1 cellular context compared by ENCODE assay signal in the genomic region with DNA sequence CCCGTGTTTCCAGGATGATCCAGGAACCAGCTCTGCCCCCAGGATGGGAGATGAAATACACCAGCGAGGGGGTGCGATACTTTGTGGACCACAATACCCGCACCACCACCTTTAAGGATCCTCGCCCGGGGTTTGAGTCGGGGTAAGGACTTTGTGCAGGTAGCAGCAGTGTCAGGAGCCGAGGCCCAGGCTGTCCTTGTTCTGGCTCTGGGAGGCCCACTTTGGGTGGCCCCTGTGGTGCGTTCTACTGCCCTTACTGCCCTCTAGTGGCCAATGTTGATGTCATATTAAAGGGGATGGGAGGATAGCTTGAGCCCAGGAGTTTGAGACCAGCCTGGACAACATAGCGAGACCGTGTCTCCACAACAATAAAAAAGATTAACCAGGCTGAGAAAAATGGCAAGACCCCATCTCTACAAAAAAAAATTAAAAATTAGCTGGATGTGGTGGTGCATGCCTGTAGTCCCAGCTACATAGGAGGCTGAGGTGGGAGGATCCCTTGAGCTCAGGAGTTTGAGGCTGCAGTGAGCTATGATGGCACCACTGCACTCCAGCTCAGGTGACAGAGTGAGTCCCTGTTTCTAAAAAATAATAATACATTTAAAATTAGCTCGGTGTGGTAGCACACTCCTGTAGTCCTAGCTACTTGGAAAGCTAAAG.
TF ChIP-seq lines count a peak whose summit lies in the region.

No MANE protein-coding gene starts in this region.

TF ChIP-seq in HepG2, 621 proteins besides CTCF, POLR2A, EP300 and RAD21 (continued from another document and continues in another):
- peak; percentile 42 for TF ChIP-seq XRCC5 (optimal IDR thresholded peaks at IDR 0.05; ENCODE audit: low read length)
- no peak for TF ChIP-seq ZNF235 (CRISPR knock-in tag; IDR thresholded peaks at IDR 0.05; ENCODE audit: borderline replicate concordance)
- no peak for TF ChIP-seq ZNF790 (CRISPR knock-in tag; IDR thresholded peaks at IDR 0.05; ENCODE audit: borderline replicate concordance)
- TF ChIP-seq ZNF567 (CRISPR knock-in tag; IDR thresholded peaks at IDR 0.05; ENCODE audit: borderline replicate concordance), result no peak
- TF ChIP-seq PAXIP1 (CRISPR knock-in tag; conservative IDR thresholded peaks at IDR 0.05), result no peak
- TF ChIP-seq NR1H2 (CRISPR knock-in tag; IDR thresholded peaks at IDR 0.05; ENCODE audit: borderline replicate concordance, low read depth), result no peak
- TF ChIP-seq FOXC1 (CRISPR knock-in tag; IDR thresholded peaks at IDR 0.05; ENCODE audit: borderline replicate concordance), result peak; percentile 59; the same call in 1 of the 2 replicates
- TF ChIP-seq DRAP1 (CRISPR knock-in tag; IDR thresholded peaks at IDR 0.05), result no peak
- TF ChIP-seq, protein P1, sequence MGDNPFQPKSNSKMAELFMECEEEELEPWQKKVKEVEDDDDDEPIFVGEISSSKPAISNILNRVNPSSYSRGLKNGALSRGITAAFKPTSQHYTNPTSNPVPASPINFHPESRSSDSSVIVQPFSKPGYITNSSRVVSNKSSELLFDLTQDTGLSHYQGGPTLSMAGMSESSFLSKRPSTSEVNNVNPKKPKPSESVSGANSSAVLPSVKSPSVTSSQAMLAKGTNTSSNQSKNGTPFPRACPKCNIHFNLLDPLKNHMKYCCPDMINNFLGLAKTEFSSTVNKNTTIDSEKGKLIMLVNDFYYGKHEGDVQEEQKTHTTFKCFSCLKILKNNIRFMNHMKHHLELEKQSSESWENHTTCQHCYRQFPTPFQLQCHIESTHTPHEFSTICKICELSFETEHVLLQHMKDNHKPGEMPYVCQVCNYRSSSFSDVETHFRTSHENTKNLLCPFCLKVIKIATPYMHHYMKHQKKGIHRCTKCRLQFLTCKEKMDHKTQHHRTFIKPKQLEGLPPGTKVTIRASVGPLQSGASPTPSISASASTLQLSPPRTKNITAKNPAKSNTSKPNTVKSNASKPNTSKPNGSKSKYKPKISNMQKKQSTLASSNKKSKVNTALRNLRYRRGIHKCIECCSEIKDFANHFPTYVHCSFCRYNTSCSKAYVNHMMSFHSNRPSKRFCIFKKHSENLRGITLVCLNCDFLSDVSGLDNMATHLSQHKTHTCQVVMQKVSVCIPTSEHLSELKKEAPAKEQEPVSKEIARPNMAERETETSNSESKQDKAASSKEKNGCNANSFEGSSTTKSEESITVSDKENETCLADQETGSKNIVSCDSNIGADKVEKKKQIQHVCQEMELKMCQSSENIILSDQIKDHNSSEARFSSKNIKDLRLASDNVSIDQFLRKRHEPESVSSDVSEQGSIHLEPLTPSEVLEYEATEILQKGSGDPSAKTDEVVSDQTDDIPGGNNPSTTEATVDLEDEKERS (CRISPR knock-in tag; IDR thresholded peaks at IDR 0.05), result no peak
- TF ChIP-seq CENPX (CRISPR knock-in tag; IDR thresholded peaks at IDR 0.05), result no peak
- no peak for TF ChIP-seq ASH2L (IDR thresholded peaks at IDR 0.05; ENCODE audit: insufficient read length, low read depth, low read length)
- TF ChIP-seq POGZ (CRISPR knock-in tag; IDR thresholded peaks at IDR 0.05), result peak; percentile 23; the same call in 1 of the 2 replicates
- peak; percentile 26; the same call in 1 of the 2 replicates for TF ChIP-seq MED1 (CRISPR knock-in tag; IDR thresholded peaks at IDR 0.05)
- TF ChIP-seq, protein P2, sequence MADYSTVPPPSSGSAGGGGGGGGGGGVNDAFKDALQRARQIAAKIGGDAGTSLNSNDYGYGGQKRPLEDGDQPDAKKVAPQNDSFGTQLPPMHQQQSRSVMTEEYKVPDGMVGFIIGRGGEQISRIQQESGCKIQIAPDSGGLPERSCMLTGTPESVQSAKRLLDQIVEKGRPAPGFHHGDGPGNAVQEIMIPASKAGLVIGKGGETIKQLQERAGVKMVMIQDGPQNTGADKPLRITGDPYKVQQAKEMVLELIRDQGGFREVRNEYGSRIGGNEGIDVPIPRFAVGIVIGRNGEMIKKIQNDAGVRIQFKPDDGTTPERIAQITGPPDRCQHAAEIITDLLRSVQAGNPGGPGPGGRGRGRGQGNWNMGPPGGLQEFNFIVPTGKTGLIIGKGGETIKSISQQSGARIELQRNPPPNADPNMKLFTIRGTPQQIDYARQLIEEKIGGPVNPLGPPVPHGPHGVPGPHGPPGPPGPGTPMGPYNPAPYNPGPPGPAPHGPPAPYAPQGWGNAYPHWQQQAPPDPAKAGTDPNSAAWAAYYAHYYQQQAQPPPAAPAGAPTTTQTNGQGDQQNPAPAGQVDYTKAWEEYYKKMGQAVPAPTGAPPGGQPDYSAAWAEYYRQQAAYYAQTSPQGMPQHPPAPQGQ (CRISPR knock-in tag; IDR thresholded peaks at IDR 0.05; ENCODE audit: borderline replicate concordance), result no peak
- 0 out of 2 replicates have a peak, but pooled peaks have one; percentile 57 for TF ChIP-seq ZNF605 (CRISPR knock-in tag; IDR thresholded peaks at IDR 0.05)
- 0 out of 2 replicates have a peak, but pooled peaks have one; percentile 45 for TF ChIP-seq MEF2D (CRISPR knock-in tag; IDR thresholded peaks at IDR 0.05)
- peak; percentile 40; the same call in 1 of the 2 replicates for TF ChIP-seq SMAD1 (CRISPR knock-in tag; IDR thresholded peaks at IDR 0.05; ENCODE audit: borderline replicate concordance, low read depth)
- no peak for TF ChIP-seq ADNP (CRISPR knock-in tag; IDR thresholded peaks at IDR 0.05)
- TF ChIP-seq ZNF629 (CRISPR knock-in tag; conservative IDR thresholded peaks at IDR 0.05), result no peak
- TF ChIP-seq TAF15 (IDR thresholded peaks at IDR 0.05; ENCODE audit: low read depth, low read length, poor library complexity, severe bottlenecking), result no peak
- 0 out of 2 replicates have a peak, but pooled peaks have one; percentile 14 for TF ChIP-seq ZNF143 (CRISPR knock-in tag; IDR thresholded peaks at IDR 0.05)
- no peak for TF ChIP-seq PHB2 (IDR thresholded peaks at IDR 0.05; ENCODE audit: partially characterized antibody)
- no peak for TF ChIP-seq ZNF652 (CRISPR knock-in tag; IDR thresholded peaks at IDR 0.05; ENCODE audit: borderline replicate concordance, low read depth)
- no peak for TF ChIP-seq JARID2 (CRISPR knock-in tag; IDR thresholded peaks at IDR 0.05; ENCODE audit: insufficient replicate concordance)
- TF ChIP-seq NFE2L2 (IDR thresholded peaks at IDR 0.05; ENCODE audit: low read length), result no peak
- TF ChIP-seq ZNF770 (CRISPR knock-in tag; IDR thresholded peaks at IDR 0.05), result no peak
- TF ChIP-seq ZSCAN20 (CRISPR knock-in tag; IDR thresholded peaks at IDR 0.05; ENCODE audit: borderline replicate concordance), result no peak
- TF ChIP-seq HOXA5 (CRISPR knock-in tag; IDR thresholded peaks at IDR 0.05), result peak; percentile 58; the same call in 1 of the 2 replicates
- TF ChIP-seq TGIF2 (CRISPR knock-in tag; IDR thresholded peaks at IDR 0.05), result no peak
- TF ChIP-seq BRF2 (CRISPR knock-in tag; IDR thresholded peaks at IDR 0.05), result no peak
- no peak for TF ChIP-seq MYNN (CRISPR knock-in tag; IDR thresholded peaks at IDR 0.05; ENCODE audit: low read depth)
- peak; percentile 25; the same call in 1 of the 2 replicates for TF ChIP-seq KDM2A (CRISPR knock-in tag; IDR thresholded peaks at IDR 0.05; ENCODE audit: borderline replicate concordance, low read depth)
- TF ChIP-seq ZNF558 (CRISPR knock-in tag; IDR thresholded peaks at IDR 0.05; ENCODE audit: borderline replicate concordance), result no peak
- TF ChIP-seq ARID3A (IDR thresholded peaks at IDR 0.05; ENCODE audit: low read depth, low read length), result 0 out of 2 replicates have a peak, but pooled peaks have one; percentile 23
- no peak for TF ChIP-seq ZBTB20 (CRISPR knock-in tag; IDR thresholded peaks at IDR 0.05; ENCODE audit: borderline replicate concordance, low read depth)
- no peak for TF ChIP-seq TRIM22 (IDR thresholded peaks at IDR 0.05)
- TF ChIP-seq SOX13 (IDR thresholded peaks at IDR 0.05), result no peak
- TF ChIP-seq SOX13 (CRISPR knock-in tag; conservative IDR thresholded peaks at IDR 0.05 in 1 of 2, IDR thresholded peaks at IDR 0.05 in 1 of 2), result no peak
- no peak for TF ChIP-seq ZNF562 (CRISPR knock-in tag; IDR thresholded peaks at IDR 0.05; ENCODE audit: borderline replicate concordance)
- 0 out of 2 replicates have a peak, but pooled peaks have one; percentile 45 for TF ChIP-seq ZNF280B (CRISPR knock-in tag; IDR thresholded peaks at IDR 0.05; ENCODE audit: borderline replicate concordance)
- TF ChIP-seq SALL1 (CRISPR knock-in tag; IDR thresholded peaks at IDR 0.05), result peak; percentile 39; the same call in 1 of the 2 replicates
- TF ChIP-seq ZMYM4 (CRISPR knock-in tag; IDR thresholded peaks at IDR 0.05), result peak; percentile 49; the same call in 1 of the 2 replicates
- 0 out of 2 replicates have a peak, but pooled peaks have one; percentile 9 for TF ChIP-seq FOSL2 (CRISPR knock-in tag; IDR thresholded peaks at IDR 0.05)
- TF ChIP-seq ZNF614 (CRISPR knock-in tag; IDR thresholded peaks at IDR 0.05; ENCODE audit: borderline replicate concordance), result peak; percentile 39; the same call in 1 of the 2 replicates
